In the genomic region with DNA sequence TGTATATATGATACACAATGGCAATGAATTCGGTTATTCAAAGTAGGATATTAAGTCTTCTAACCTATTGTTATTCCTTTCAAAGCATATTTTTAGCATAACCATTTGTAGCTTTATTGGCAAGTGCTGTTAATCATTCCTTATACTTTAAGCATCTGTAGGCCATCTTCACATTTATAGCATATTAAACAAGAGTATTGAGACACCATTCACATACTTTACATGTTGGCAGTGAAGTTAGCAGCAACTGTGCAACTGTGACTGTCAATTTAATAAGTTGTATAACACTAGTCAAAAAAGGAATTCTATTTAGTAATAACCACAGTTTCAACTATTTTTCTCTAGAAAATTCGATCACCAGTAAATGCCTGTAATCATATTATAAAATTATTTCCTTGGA, we compare ENCODE assay signal across 1 cellular context.
TF ChIP-seq lines count a peak whose summit lies in the region.

No MANE protein-coding gene starts in this region.

TF ChIP-seq in HepG2, 621 proteins besides CTCF, POLR2A, EP300 and RAD21 (continued from another document):
- TF ChIP-seq ZNF768 (CRISPR knock-in tag; IDR thresholded peaks at IDR 0.05) = no peak
- TF ChIP-seq FOXJ3 (CRISPR knock-in tag; IDR thresholded peaks at IDR 0.05; ENCODE audit: borderline replicate concordance) = no peak
- no peak for TF ChIP-seq HNRNPK (IDR thresholded peaks at IDR 0.05; ENCODE audit: low read depth, low read length, poor library complexity, severe bottlenecking)
- no peak for TF ChIP-seq SMAD1 (CRISPR knock-in tag; IDR thresholded peaks at IDR 0.05; ENCODE audit: borderline replicate concordance, low read depth)
- TF ChIP-seq, protein P1, sequence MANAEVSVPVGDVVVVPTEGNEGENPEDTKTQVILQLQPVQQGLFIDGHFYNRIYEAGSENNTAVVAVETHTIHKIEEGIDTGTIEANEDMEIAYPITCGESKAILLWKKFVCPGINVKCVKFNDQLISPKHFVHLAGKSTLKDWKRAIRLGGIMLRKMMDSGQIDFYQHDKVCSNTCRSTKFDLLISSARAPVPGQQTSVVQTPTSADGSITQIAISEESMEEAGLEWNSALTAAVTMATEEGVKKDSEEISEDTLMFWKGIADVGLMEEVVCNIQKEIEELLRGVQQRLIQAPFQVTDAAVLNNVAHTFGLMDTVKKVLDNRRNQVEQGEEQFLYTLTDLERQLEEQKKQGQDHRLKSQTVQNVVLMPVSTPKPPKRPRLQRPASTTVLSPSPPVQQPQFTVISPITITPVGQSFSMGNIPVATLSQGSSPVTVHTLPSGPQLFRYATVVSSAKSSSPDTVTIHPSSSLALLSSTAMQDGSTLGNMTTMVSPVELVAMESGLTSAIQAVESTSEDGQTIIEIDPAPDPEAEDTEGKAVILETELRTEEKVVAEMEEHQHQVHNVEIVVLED (CRISPR knock-in tag; IDR thresholded peaks at IDR 0.05; ENCODE audit: borderline replicate concordance) = no peak
- no peak for TF ChIP-seq ZNF549 (CRISPR knock-in tag; IDR thresholded peaks at IDR 0.05)
- TF ChIP-seq ZFP37 (CRISPR knock-in tag; IDR thresholded peaks at IDR 0.05; ENCODE audit: borderline replicate concordance) = no peak
- TF ChIP-seq ZNF7 (CRISPR knock-in tag; IDR thresholded peaks at IDR 0.05) = no peak
TF ChIP-seq in HepG2: peak in this region for 0.
